19 cellular contexts compared by ENCODE assay signal in genomic region chr21:44758781-44759627, GRCh38. TPM values are rescaled to one million over a fixed set of nuclear protein-coding genes. Genes with fewer than 3 reads are reported as not detected.
A peak's percentile ranks its signal among the peaks of the same experiment; 100 is the strongest.
DNase-seq lines count a peak whose midpoint lies in the region; ATAC-seq and TF ChIP-seq lines count a peak whose summit lies in the region.
"Had no signal": no experiment of that assay in that cellular context is flagged by ENCODE, and none has a peak within 500 bp of the region (broad histone marks: within the 10 kb centered on the region; RNA-seq: fewer than 3 reads in every experiment).

No MANE protein-coding gene starts in this region.

- intact Hi-C loops in spleen (cut with DNase I; ENCODE audit: low total_unique reads): no loop called here

- H3K36me3 ChIP-seq in GM23338 (ENCODE audit: insufficient read depth): no peaks in the 10 kb centered on the region; the same call in 1 of the 2 replicates
- no peaks in the 10 kb centered on the region for H3K36me3 ChIP-seq in WERI-Rb-1
- H3K36me3 ChIP-seq in spleen: no peaks in the 10 kb centered on the region
- no peaks in the 10 kb centered on the region for H3K36me3 ChIP-seq in SK-N-SH (replicated peaks in 1 of 2; ENCODE audit: control insufficient read depth in 1 of 2, insufficient read depth in 2 of 2, low read length in 1 of 2)

- H3K27me3 ChIP-seq in GM23338 (ENCODE audit: insufficient read depth) (no peaks in the 10 kb centered on the region), WERI-Rb-1 (ENCODE audit: insufficient read depth, low read depth, severe bottlenecking) (no peaks in the 10 kb centered on the region), spleen (replicated peaks in 1 of 7) (peaks cover 0 to 8% (median 0%) of the 10 kb centered on the region in 7 donors), SK-N-SH (ENCODE audit: insufficient read depth) (no peaks in the 10 kb centered on the region)

- H3K27ac ChIP-seq in GM23338 (ENCODE audit: low read depth) (no peak overlapping the region), WERI-Rb-1 (no peak overlapping the region), spleen (no peak overlapping the region), SK-N-SH (ENCODE audit: low read depth in 2 of 2, low read length in 1 of 2) (no peak overlapping the region)
- H3K27ac ChIP-seq: GM23248, RWPE1 had no signal

- TF ChIP-seq POLR2A in spleen (IDR thresholded peaks at IDR 0.05): no peak

- no peak for TF ChIP-seq RAD21 in SK-N-SH (IDR thresholded peaks at IDR 0.05; ENCODE audit: low read length)

- peaks cover 18% of the 10 kb centered on the region for H3K4me1 Mint-ChIP-seq in GM23338

- H3K9ac ChIP-seq in SK-N-SH: no peak overlapping the region
- H3K9ac ChIP-seq: GM23248 had no signal

- TF ChIP-seq CTCF in GM23338 (conservative IDR thresholded peaks at IDR 0.05; ENCODE audit: low read depth in 2 of 2) (no peak), WERI-Rb-1 (IDR thresholded peaks at IDR 0.05; ENCODE audit: low read depth, low read length) (no peak), spleen (IDR thresholded peaks at IDR 0.05 in 8 of 11, conservative IDR thresholded peaks at IDR 0.05 in 3 of 11) (no peak), SK-N-SH (IDR thresholded peaks at IDR 0.05) (no peak)

- H3K4me3 Mint-ChIP-seq in GM23338: no peak overlapping the region
- H3K4me3 Mint-ChIP-seq: CD4-positive, alpha-beta T cell; HFFc6 had no signal

- no peak overlapping the region for H2AFZ ChIP-seq in GM23338
- H2AFZ ChIP-seq in SK-N-SH (ENCODE audit: low read depth): no peak overlapping the region
- H2AFZ ChIP-seq: GM23248 had no signal

- no peak overlapping the region for H3K4me3 ChIP-seq in GM23338
- H3K4me3 ChIP-seq in WERI-Rb-1 (ENCODE audit: low read depth, low read length): no peak overlapping the region
- no peak overlapping the region for H3K4me3 ChIP-seq in spleen
- H3K4me3 ChIP-seq in SK-N-SH (ENCODE audit: low read depth in 2 of 2, low read length in 1 of 2): no peak overlapping the region
- H3K4me3 ChIP-seq: GM23248 had no signal

- WGBS in spleen, 5 donors: 75 to 84% (median 80%) methylated on average over 24 to 26 of the region's 26 CpGs
- 12% methylated on average over 10 of the region's 26 CpGs for WGBS in SK-N-SH (ENCODE audit: low lambda C conversion rate)

- H3K36me3 Mint-ChIP-seq in GM23338 (ENCODE audit: low read depth): peaks cover 3% of the 10 kb centered on the region; the same call in 2 of the 3 replicates

- TF ChIP-seq EP300 in SK-N-SH (IDR thresholded peaks at IDR 0.05; ENCODE audit: borderline replicate concordance in 1 of 2, low read depth in 1 of 2, low read length in 1 of 2): no peak

- H3K79me2 ChIP-seq in GM23338 (replicated peaks; ENCODE audit: insufficient read depth) (no peaks in the 10 kb centered on the region), SK-N-SH (ENCODE audit: insufficient read depth) (no peaks in the 10 kb centered on the region)

- H3K9me3 Mint-ChIP-seq in GM23338: peaks cover 12% of the 10 kb centered on the region

- H3K9me2 ChIP-seq in GM23338 (ENCODE audit: insufficient read depth) (no peaks in the 10 kb centered on the region), SK-N-SH (no peaks in the 10 kb centered on the region)

- H3K4me1 ChIP-seq in GM23338 (ENCODE audit: insufficient read depth): no peaks in the 10 kb centered on the region; the same call in 1 of the 2 replicates
- H3K4me1 ChIP-seq in spleen: no peaks in the 10 kb centered on the region
- no peaks in the 10 kb centered on the region for H3K4me1 ChIP-seq in SK-N-SH (ENCODE audit: control insufficient read depth in 1 of 2, insufficient read depth in 2 of 2, low read depth in 1 of 2, low read length in 1 of 2)

- H4K20me1 ChIP-seq in GM23338 (replicated peaks; ENCODE audit: insufficient read depth) (no peaks in the 10 kb centered on the region), SK-N-SH (ENCODE audit: insufficient read depth) (no peaks in the 10 kb centered on the region)

- no peak overlapping the region for H3K4me2 ChIP-seq in GM23338
- no peak overlapping the region for H3K4me2 ChIP-seq in SK-N-SH

- CTCF ChIA-PET in SK-N-SH (lab: Yijun Ruan, JAX): interaction anchor here (1.1 to 1.5 kb wide), 3 partner anchors 9 to 34 kb away, joined by 3 to 6 read pairs (median 3); no protein-coding TSS in a partner anchor

- H3K27ac Mint-ChIP-seq in GM23338: no peak overlapping the region
- H3K27ac Mint-ChIP-seq: CD4-positive, alpha-beta T cell; HFFc6 had no signal

- H3K27me3 Mint-ChIP-seq in GM23338 (ENCODE audit: insufficient read depth, low read depth, poor library complexity): peaks cover 3% of the 10 kb centered on the region
- H3K27me3 Mint-ChIP-seq: CD4-positive, alpha-beta T cell had no signal

- POLR2A ChIA-PET in SK-N-SH (lab: Yijun Ruan, JAX): no interaction called here

- H3F3A ChIP-seq in GM23338 (replicated peaks; ENCODE audit: low read depth): no peaks in the 10 kb centered on the region
- H3F3A ChIP-seq in SK-N-SH (replicated peaks; ENCODE audit: insufficient read depth): no peaks in the 10 kb centered on the region

- peak; percentile 57 for ATAC-seq in GM23338
- ATAC-seq in left lobe of liver: no peak

- H3K9me3 ChIP-seq in WERI-Rb-1 (ENCODE audit: severe bottlenecking) (peaks cover 13% of the 10 kb centered on the region), spleen (peaks cover 0 to 13% (median 0%) of the 10 kb centered on the region in 8 donors), SK-N-SH (no peaks in the 10 kb centered on the region)

- DNase-seq in GM23338 (ENCODE audit: low spot score): no peak
- DNase-seq in WERI-Rb-1: peak; percentile 6
- peak; percentile 35 for DNase-seq in left lobe of liver (ENCODE audit: low spot score)
- DNase-seq in spleen: peak; percentile 43
- DNase-seq in SK-N-SH: no peak
- DNase-seq in SKM-1 (lab: John Stamatoyannopoulos, UW; ENCODE audit: unreplicated experiment): no peak
- no peak for DNase-seq in kidney glomerular epithelial cell (lab: John Stamatoyannopoulos, UW)
- DNase-seq: ACHN; CD4-positive, alpha-beta T cell; DMS79; GM23248; HFFc6; KBM-7; NCI-H1048; NCI-H2107; NK-92 treated with Interleukin-12 subunit alpha and Interleukin-12 subunit beta, amount 100 ng/mL, for 24 hours had no signal

TF ChIP-seq in GM23338, 12 proteins besides CTCF, POLR2A, EP300 and RAD21 (continues in another document):
- no peak for TF ChIP-seq EZH2 (IDR thresholded peaks at IDR 0.05; ENCODE audit: low read depth, unreplicated experiment)
- TF ChIP-seq ZNF331 (CRISPR knock-in tag; IDR thresholded peaks at IDR 0.05; ENCODE audit: low read depth): no peak

TF ChIP-seq in SK-N-SH, 30 proteins besides CTCF, POLR2A, EP300 and RAD21:
- no peak for TF ChIP-seq MXI1 (IDR thresholded peaks at IDR 0.05; ENCODE audit: low read depth, low read length)
- no peak for TF ChIP-seq REST (IDR thresholded peaks at IDR 0.05; ENCODE audit: low read depth, low read length)
- no peak for TF ChIP-seq FOXJ3 (CRISPR knock-in tag; IDR thresholded peaks at IDR 0.05)

RNA-seq across cellular contexts. Expression of gene UBE2G2, which starts 42.6 kb away (rescaled TPM):
- 100 and 112 TPM in 2 replicates for total RNA-seq in GM23338 (2014; rRNA removed; shearing (Covaris generic))
- polyA plus RNA-seq in GM23338 (2016; fragmentation: Nextera tagmentation; extraction: Ambion mirVana): 55.0 and 66.4 TPM in 2 replicates
- total RNA-seq in left lobe of liver: 43.4 TPM
- total RNA-seq in spleen: 100 to 1,000 TPM in 3 of 7 donors, 10 to 100 TPM in 4; 81.1 to 125 (median 93.8) TPM
- 10 to 100 TPM; 39.4 to 58.0 (median 46.9) TPM for polyA plus RNA-seq in spleen
- polyA plus RNA-seq in SK-N-SH (2012; rRNA removed): 129 and 149 TPM in 2 replicates
- polyA plus RNA-seq in SK-N-SH (2012; cell fraction: cytosol; rRNA removed): 55.4 and 71.0 TPM in 2 replicates
- 527 and 606 TPM in 2 replicates for polyA plus RNA-seq in SK-N-SH (2012; cell fraction: nucleus; rRNA removed)

RNA-seq across cellular contexts. Expression of gene TSPEAR, which starts 47.6 kb away (rescaled TPM):
- total RNA-seq in GM23338 (2014; rRNA removed; shearing (Covaris generic)): 0.35 TPM in 1 of 2 replicates, not detected in the other
- polyA plus RNA-seq in GM23338 (2016; fragmentation: Nextera tagmentation; extraction: Ambion mirVana) (0.45 and 0.92 TPM in 2 replicates), spleen (under 1 TPM in 2 of 3 donors, not detected in 1; 0.02 to 0.03 TPM), SK-N-SH (2012; rRNA removed) (0.03 and 0.08 TPM in 2 replicates)
- total RNA-seq in left lobe of liver (not detected), spleen (under 1 TPM in 1 of 7 donors, not detected in 6; 0.22 TPM)
- polyA plus RNA-seq in SK-N-SH (2012; cell fraction: cytosol; rRNA removed): 0.01 and 0.04 TPM in 2 replicates
- polyA plus RNA-seq in SK-N-SH (2012; cell fraction: nucleus; rRNA removed): 0.47 and 0.67 TPM in 2 replicates
- total RNA-seq: CD4-positive, alpha-beta T cell; G401; GM23248; HFFc6; M059J had no signal
- polyA plus RNA-seq: GM23248 had no signal

RNA-seq across cellular contexts. Expression of gene SUMO3, which starts 58.9 kb away (rescaled TPM):
- total RNA-seq in GM23338 (2014; rRNA removed; shearing (Covaris generic)): 91.9 and 103 TPM in 2 replicates
- 90.6 and 90.8 TPM in 2 replicates for polyA plus RNA-seq in GM23338 (2016; fragmentation: Nextera tagmentation; extraction: Ambion mirVana)
- total RNA-seq in left lobe of liver: 32.2 TPM
- 100 to 1,000 TPM in 1 of 7 donors, 10 to 100 TPM in 6; 62.2 to 101 (median 68.6) TPM for total RNA-seq in spleen
- 10 to 100 TPM; 38.2 to 90.7 (median 57.9) TPM for polyA plus RNA-seq in spleen
- 89.0 and 125 TPM in 2 replicates for polyA plus RNA-seq in SK-N-SH (2012; rRNA removed)
- 116 and 122 TPM in 2 replicates for polyA plus RNA-seq in SK-N-SH (2012; cell fraction: cytosol; rRNA removed)
- polyA plus RNA-seq in SK-N-SH (2012; cell fraction: nucleus; rRNA removed): 31.5 and 38.2 TPM in 2 replicates

Comparison
In these comparisons a context has a peak if more than half of its experiments do, and no peak if none do; other contexts are left out.
1. DNase-seq: peak in WERI-Rb-1 (single experiment), left lobe of liver (single experiment) and spleen (single experiment); none in GM23338 (single experiment), SK-N-SH (single experiment), SKM-1 (single experiment) and kidney glomerular epithelial cell (single experiment).